ENCODE assay signal across 15 cellular contexts in genomic region chr20:4018015-4018748, GRCh38. TPM values are rescaled to one million over a fixed set of nuclear protein-coding genes. Genes with fewer than 3 reads are reported as not detected.
A peak's percentile ranks its signal among the peaks of the same experiment; 100 is the strongest.
DNase-seq lines count a peak whose midpoint lies in the region; ATAC-seq, FAIRE-seq and TF ChIP-seq lines count a peak whose summit lies in the region.
"Had no signal": no experiment of that assay in that cellular context is flagged by ENCODE, and none has a peak within 500 bp of the region (broad histone marks: within the 10 kb centered on the region; RNA-seq: fewer than 3 reads in every experiment).

No MANE protein-coding gene starts in this region.

- H3K27me3 Mint-ChIP-seq in GM23338 (ENCODE audit: insufficient read depth, low read depth, poor library complexity): peaks cover 29% of the 10 kb centered on the region

- no peak for DNase-seq in GM23338 (ENCODE audit: low spot score)
- DNase-seq in RWPE1 (ENCODE audit: low spot score): peak; percentile 69
- DNase-seq in kidney: no peak
- no peak for DNase-seq in medulla oblongata (ENCODE audit: extremely low spot score)
- no peak for DNase-seq in GM19238 (ENCODE audit: insufficient read length, low spot score)
- DNase-seq in NCI-H2081 treated with DMSO at 0.1 percent for 48 hours (lab: John Stamatoyannopoulos, UW): no peak
- no peak for DNase-seq in GOT3 (lab: John Stamatoyannopoulos, UW)
- DNase-seq: activated CD4-positive, alpha-beta T cell treated with anti-CD3 and anti-CD28 coated beads for 4 hours; activated effector memory CD4-positive, alpha-beta T cell treated with Interleukin-2 at 50 U/mL for 16 hours; CD4-positive, alpha-beta memory T cell; foreskin melanocyte; NCI-H1092 treated with DMSO at 0.1 percent for 48 hours; nephron progenitor cell; stimulated activated CD4-positive, alpha-beta T cell treated with anti-CD3 and anti-CD28 coated beads, Interleukin-15, amount 100 ng/mL, for 24 hours had no signal

- H3K79me2 ChIP-seq in GM23338 (replicated peaks; ENCODE audit: insufficient read depth): peaks cover 15% of the 10 kb centered on the region

- H3K4me3 Mint-ChIP-seq in GM23338: peak overlapping the region; percentile 4; the same call in 1 of the 3 replicates

- H2AFZ ChIP-seq in GM23338: peak overlapping the region; percentile 93

- H3K9me2 ChIP-seq in GM23338 (ENCODE audit: insufficient read depth): peaks cover 5% of the 10 kb centered on the region; the same call in 1 of the 2 replicates

- ATAC-seq in GM23338: no peak

- no peak overlapping the region for H3K27ac ChIP-seq in BLaER1
- no peak overlapping the region for H3K27ac ChIP-seq in GM23338 (ENCODE audit: low read depth)
- H3K27ac ChIP-seq in RWPE1: no peak overlapping the region; the same call in 1 of the 2 replicates
- peak overlapping the region; percentile 66 to 69 for H3K27ac ChIP-seq in kidney (ENCODE audit: low read depth in 2 of 2, low read length in 2 of 2)

- peaks cover 3% of the 10 kb centered on the region for H3K9me3 Mint-ChIP-seq in GM23338

- H3K36me3 Mint-ChIP-seq in GM23338 (ENCODE audit: low read depth): peaks cover 2% of the 10 kb centered on the region

- H3K4me1 ChIP-seq in BLaER1: peaks cover 42% of the 10 kb centered on the region
- H3K4me1 ChIP-seq in GM23338 (ENCODE audit: insufficient read depth): peaks cover 55% of the 10 kb centered on the region
- H3K4me1 ChIP-seq in kidney (ENCODE audit: control insufficient read depth in 1 of 2, insufficient read depth in 1 of 2, low read depth in 1 of 2, low read length in 2 of 2): peaks cover 9 to 17% of the 10 kb centered on the region in 2 donors

- H3K36me3 ChIP-seq in BLaER1 (no peaks in the 10 kb centered on the region), GM23338 (ENCODE audit: insufficient read depth) (no peaks in the 10 kb centered on the region), kidney (ENCODE audit: control insufficient read depth in 1 of 2, insufficient read depth in 2 of 2, low read length in 2 of 2) (no peaks in the 10 kb centered on the region)

- H3K27me3 ChIP-seq in BLaER1: no peaks in the 10 kb centered on the region
- peaks cover 9% of the 10 kb centered on the region for H3K27me3 ChIP-seq in GM23338 (ENCODE audit: insufficient read depth)

- H3K27ac Mint-ChIP-seq in GM23338: peak overlapping the region; percentile 38; the same call in 1 of the 2 replicates
- H3K27ac Mint-ChIP-seq: nephron progenitor cell had no signal

- H3K4me3 ChIP-seq in BLaER1 (no peak overlapping the region), GM23338 (no peak overlapping the region), kidney (ENCODE audit: low read length in 2 of 2) (no peak overlapping the region)

- peaks cover 57% of the 10 kb centered on the region for H3K4me1 Mint-ChIP-seq in GM23338

- H4K20me1 ChIP-seq in BLaER1 (peaks cover 14% of the 10 kb centered on the region), GM23338 (replicated peaks; ENCODE audit: insufficient read depth) (0 out of 2 replicates have a peak, but pooled peaks cover 6% of the 10 kb centered on the region)

- no peak for TF ChIP-seq CTCF in GM23338 (conservative IDR thresholded peaks at IDR 0.05; ENCODE audit: low read depth in 2 of 2)
- no peak for TF ChIP-seq CTCF in RWPE1 (conservative IDR thresholded peaks at IDR 0.05; ENCODE audit: low read depth)
- TF ChIP-seq CTCF in kidney (IDR thresholded peaks at IDR 0.05; ENCODE audit: borderline replicate concordance, extremely low read depth, insufficient read depth): no peak

- H3K9ac ChIP-seq in BLaER1: no peak overlapping the region
- H3K9ac ChIP-seq in kidney (ENCODE audit: low read length in 2 of 2): no peak overlapping the region

- no peaks in the 10 kb centered on the region for H3K9me3 ChIP-seq in BLaER1
- H3K9me3 ChIP-seq in kidney (ENCODE audit: control insufficient read depth in 1 of 2, low read length in 2 of 2): no peaks in the 10 kb centered on the region

- H3F3A ChIP-seq in GM23338 (replicated peaks; ENCODE audit: low read depth): peaks cover 20% of the 10 kb centered on the region; the same call in 1 of the 2 replicates

- CTCF ChIA-PET in RWPE1 (lab: Yijun Ruan, JAX): no interaction called here

- FAIRE-seq in kidney (lab: Jason Lieb, UNC): no peak

- intact Hi-C loops in kidney (cut with DNase I): loop anchor here (10.0 kb wide), 1 partner anchor 57 kb away; no protein-coding TSS in a partner anchor

- POLR2A ChIA-PET in RWPE1 (lab: Yijun Ruan, JAX; ENCODE audit: low non-redundant PET): interaction anchor here (0.7 kb wide), 1 partner anchor 192 kb away, joined by 4 read pairs; no protein-coding TSS in a partner anchor

- H3K4me2 ChIP-seq in BLaER1: peak overlapping the region; percentile 53; the same call in 1 of the 2 replicates
- H3K4me2 ChIP-seq in GM23338: peak overlapping the region; percentile 67

TF ChIP-seq in GM23338, 12 proteins besides CTCF, POLR2A, EP300 and RAD21:
- TF ChIP-seq REST (IDR thresholded peaks at IDR 0.05; ENCODE audit: unreplicated experiment): no peak

RNA-seq across cellular contexts. Expression of gene RNF24, which starts 2.8 kb away (rescaled TPM):
- total RNA-seq in GM23338 (2014; rRNA removed; shearing (Covaris generic)): 6.9 and 10.0 TPM in 2 replicates
- polyA plus RNA-seq in GM23338 (2016; fragmentation: Nextera tagmentation; extraction: Ambion mirVana) (10.2 and 10.3 TPM in 2 replicates), kidney (ENCODE audit: insufficient read depth, low read depth, low replicate concordance) (4.5 TPM)
- total RNA-seq in kidney: 30.9 TPM

Comparison
In these comparisons a context has a peak if more than half of its experiments do, and no peak if none do; other contexts are left out.
1. H3K27ac ChIP-seq: peak in kidney (2 of 2); none in BLaER1 (single experiment), GM23338 (single experiment) and RWPE1 (single experiment).